ENCODE assay signal across 24 cellular contexts in genomic region chr14:97539389-97539786, GRCh38.
"Had no signal": no experiment of that assay in that cellular context is flagged by ENCODE, and none has a peak within 500 bp of the region (broad histone marks: within the 10 kb centered on the region; RNA-seq: fewer than 3 reads in every experiment).

No MANE protein-coding gene starts in this region.

- H3K4me1 Mint-ChIP-seq: activated B cell treated with CpG ODN at 0.5 μM for 24 hours had no signal

- H3K4me3 Mint-ChIP-seq: activated B cell treated with CpG ODN at 0.5 μM for 24 hours; activated CD4-positive, alpha-beta T cell treated with anti-CD3 and anti-CD28 coated beads, Interleukin-2, amount 10 ng/mL, durations not matched to agents 24 days and 14 days; activated naive CD4-positive, alpha-beta T cell treated with anti-CD3 and anti-CD28 coated beads for 36 hours; activated naive CD8-positive, alpha-beta T cell; activated T-helper 17 cell treated with anti-CD3 and anti-CD28 coated beads, Interleukin-2, amount 50 U/mL, for 72 hours; brain had no signal

- DNase-seq: activated B cell treated with CpG ODN at 0.5 μM for 24 hours; activated CD4-positive, alpha-beta T cell treated with anti-CD3 and anti-CD28 coated beads for 1 hour; activated CD4-positive, alpha-beta T cell treated with anti-CD3 and anti-CD28 coated beads, Interleukin-2, amount 10 ng/mL, durations not matched to agents 24 days and 14 days; activated CD4-positive, alpha-beta T cell treated with anti-CD3 and anti-CD28 coated beads, Interleukin-2, amount 50 U/mL, for 48 hours; activated gamma-delta T cell; activated naive CD4-positive, alpha-beta T cell treated with anti-CD3 and anti-CD28 coated beads for 36 hours; activated T-cell treated with anti-CD3 and anti-CD28 coated beads for 4 hours; activated T-cell treated with anti-CD3 and anti-CD28 coated beads, Interleukin-2, amount 50 U/mL, for 48 hours; amygdala; IMR-90; KBM-7; NCI-H1092 treated with DMSO at 0.1 percent for 48 hours; NCI-H1417 treated with DMSO at 0.1 percent for 48 hours; NCI-H1694; NCI-H2029; NCI-H2107; NCI-H524; NCI-H82; SIG-M5; T1000 had no signal

- H3K27me3 ChIP-seq: cardiac muscle cell had no signal

- H3K27ac Mint-ChIP-seq: activated B cell treated with CpG ODN at 0.5 μM for 24 hours; activated CD4-positive, alpha-beta T cell treated with anti-CD3 and anti-CD28 coated beads, Interleukin-2, amount 10 ng/mL, durations not matched to agents 24 days and 14 days; activated naive CD4-positive, alpha-beta T cell treated with anti-CD3 and anti-CD28 coated beads for 36 hours; activated naive CD8-positive, alpha-beta T cell; activated T-helper 17 cell treated with anti-CD3 and anti-CD28 coated beads, Interleukin-2, amount 50 U/mL, for 72 hours; brain had no signal

- H3K36me3 Mint-ChIP-seq: activated naive CD8-positive, alpha-beta T cell; brain had no signal

- H3K27me3 Mint-ChIP-seq: activated B cell treated with CpG ODN at 0.5 μM for 24 hours; activated CD4-positive, alpha-beta T cell treated with anti-CD3 and anti-CD28 coated beads, Interleukin-2, amount 10 ng/mL, durations not matched to agents 24 days and 14 days; activated naive CD8-positive, alpha-beta T cell; activated T-helper 17 cell treated with anti-CD3 and anti-CD28 coated beads, Interleukin-2, amount 50 U/mL, for 72 hours had no signal

- H3K4me3 ChIP-seq: cardiac muscle cell had no signal

- H3K27ac ChIP-seq: cardiac muscle cell had no signal

- H3K9me3 Mint-ChIP-seq: activated CD4-positive, alpha-beta T cell treated with anti-CD3 and anti-CD28 coated beads, Interleukin-2, amount 10 ng/mL, durations not matched to agents 24 days and 14 days; activated naive CD4-positive, alpha-beta T cell treated with anti-CD3 and anti-CD28 coated beads for 36 hours; brain had no signal

- H3K36me3 ChIP-seq: cardiac muscle cell had no signal
